ENCODE assay signal across 1 cellular context in genomic region chr2:221973902-221974301, GRCh38.
TF ChIP-seq lines count a peak whose summit lies in the region.

No MANE protein-coding gene starts in this region.

TF ChIP-seq in GM23338, 12 proteins besides CTCF, POLR2A, EP300 and RAD21 (continued from another document):
- TF ChIP-seq REST (IDR thresholded peaks at IDR 0.05; ENCODE audit: unreplicated experiment) (no peak), ZNF114 (CRISPR knock-in tag; IDR thresholded peaks at IDR 0.05) (no peak), EZH2phosphoT487 (IDR thresholded peaks at IDR 0.05; ENCODE audit: unreplicated experiment) (no peak), CREB1 (CRISPR knock-in tag; IDR thresholded peaks at IDR 0.05; ENCODE audit: low read depth) (no peak), POLR2AphosphoS5 (IDR thresholded peaks at IDR 0.05; ENCODE audit: low read depth) (no peak), JUNB (IDR thresholded peaks at IDR 0.05; ENCODE audit: unreplicated experiment) (no peak), STAT1 (IDR thresholded peaks at IDR 0.05; ENCODE audit: unreplicated experiment) (no peak), ZNF462 (CRISPR knock-in tag; IDR thresholded peaks at IDR 0.05) (no peak), EZH2 (IDR thresholded peaks at IDR 0.05; ENCODE audit: low read depth, unreplicated experiment) (no peak), ZNF331 (CRISPR knock-in tag; IDR thresholded peaks at IDR 0.05; ENCODE audit: low read depth) (no peak)
